In the genomic region with DNA sequence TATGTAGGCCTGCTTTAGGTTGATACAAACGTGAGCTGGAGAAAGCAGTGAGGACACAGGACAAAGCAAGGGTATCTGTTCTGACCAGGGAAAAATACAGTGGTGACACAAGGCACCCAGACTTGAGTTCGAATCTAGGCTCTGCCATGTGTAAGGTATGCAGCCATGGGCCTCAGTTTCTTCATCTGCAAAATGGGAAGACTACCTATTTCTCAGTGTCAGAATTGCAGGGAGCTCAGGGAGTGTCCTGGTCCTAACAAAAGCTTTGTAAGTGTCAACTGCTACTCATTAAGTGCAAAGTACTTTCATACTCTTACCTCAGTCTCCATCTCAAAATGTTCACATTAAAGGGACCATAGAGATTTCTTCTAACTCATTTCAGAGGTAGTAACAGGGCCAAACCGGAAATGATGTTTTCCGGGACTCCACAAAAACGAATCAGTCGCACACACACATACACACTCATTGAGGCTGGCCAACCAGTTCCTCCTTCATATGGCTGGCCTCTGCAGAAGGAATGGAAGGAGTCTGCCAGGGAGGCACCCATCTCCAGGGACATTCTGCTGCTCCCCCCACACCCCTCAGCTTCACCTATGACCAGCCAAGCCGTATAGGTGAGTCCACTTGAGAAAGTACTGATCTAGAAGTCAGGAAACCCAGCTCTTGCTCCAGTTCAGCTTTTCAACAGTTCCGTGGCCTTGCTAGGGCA, we compare ENCODE assay signal across 1 cellular context.
TF ChIP-seq lines count a peak whose summit lies in the region.

No MANE protein-coding gene starts in this region.

TF ChIP-seq in GM12878, 131 proteins besides CTCF, POLR2A, EP300 and RAD21 (continued from another document):
- no peak for TF ChIP-seq POU2F2 (IDR thresholded peaks at IDR 0.05; ENCODE audit: borderline replicate concordance, low read depth, low read length)
- no peak for TF ChIP-seq ZNF24 (IDR thresholded peaks at IDR 0.05)
- TF ChIP-seq KDM1A (IDR thresholded peaks at IDR 0.05; ENCODE audit: borderline replicate concordance), result no peak
- TF ChIP-seq, protein P1, sequence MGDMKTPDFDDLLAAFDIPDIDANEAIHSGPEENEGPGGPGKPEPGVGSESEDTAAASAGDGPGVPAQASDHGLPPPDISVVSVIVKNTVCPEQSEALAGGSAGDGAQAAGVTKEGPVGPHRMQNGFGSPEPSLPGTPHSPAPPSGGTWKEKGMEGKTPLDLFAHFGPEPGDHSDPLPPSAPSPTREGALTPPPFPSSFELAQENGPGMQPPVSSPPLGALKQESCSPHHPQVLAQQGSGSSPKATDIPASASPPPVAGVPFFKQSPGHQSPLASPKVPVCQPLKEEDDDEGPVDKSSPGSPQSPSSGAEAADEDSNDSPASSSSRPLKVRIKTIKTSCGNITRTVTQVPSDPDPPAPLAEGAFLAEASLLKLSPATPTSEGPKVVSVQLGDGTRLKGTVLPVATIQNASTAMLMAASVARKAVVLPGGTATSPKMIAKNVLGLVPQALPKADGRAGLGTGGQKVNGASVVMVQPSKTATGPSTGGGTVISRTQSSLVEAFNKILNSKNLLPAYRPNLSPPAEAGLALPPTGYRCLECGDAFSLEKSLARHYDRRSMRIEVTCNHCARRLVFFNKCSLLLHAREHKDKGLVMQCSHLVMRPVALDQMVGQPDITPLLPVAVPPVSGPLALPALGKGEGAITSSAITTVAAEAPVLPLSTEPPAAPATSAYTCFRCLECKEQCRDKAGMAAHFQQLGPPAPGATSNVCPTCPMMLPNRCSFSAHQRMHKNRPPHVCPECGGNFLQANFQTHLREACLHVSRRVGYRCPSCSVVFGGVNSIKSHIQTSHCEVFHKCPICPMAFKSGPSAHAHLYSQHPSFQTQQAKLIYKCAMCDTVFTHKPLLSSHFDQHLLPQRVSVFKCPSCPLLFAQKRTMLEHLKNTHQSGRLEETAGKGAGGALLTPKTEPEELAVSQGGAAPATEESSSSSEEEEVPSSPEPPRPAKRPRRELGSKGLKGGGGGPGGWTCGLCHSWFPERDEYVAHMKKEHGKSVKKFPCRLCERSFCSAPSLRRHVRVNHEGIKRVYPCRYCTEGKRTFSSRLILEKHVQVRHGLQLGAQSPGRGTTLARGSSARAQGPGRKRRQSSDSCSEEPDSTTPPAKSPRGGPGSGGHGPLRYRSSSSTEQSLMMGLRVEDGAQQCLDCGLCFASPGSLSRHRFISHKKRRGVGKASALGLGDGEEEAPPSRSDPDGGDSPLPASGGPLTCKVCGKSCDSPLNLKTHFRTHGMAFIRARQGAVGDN (IDR thresholded peaks at IDR 0.05), result peak; percentile 31; the same call in 1 of the 2 replicates
- no peak for TF ChIP-seq NFIC (IDR thresholded peaks at IDR 0.05; ENCODE audit: low read depth, low read length)
- no peak for TF ChIP-seq MXI1 (IDR thresholded peaks at IDR 0.05; ENCODE audit: low read depth, low read length)
- TF ChIP-seq KLF5 (IDR thresholded peaks at IDR 0.05; ENCODE audit: partially characterized antibody), result no peak
